Comparison of ENCODE assay signal across 9 cellular contexts in genomic region chr10:35331894-35332640, GRCh38. TPM values are rescaled to one million over a fixed set of nuclear protein-coding genes. Genes with fewer than 3 reads are reported as not detected.
DNase-seq lines count a peak whose midpoint lies in the region; ATAC-seq lines count a peak whose summit lies in the region.
"Had no signal": no experiment of that assay in that cellular context is flagged by ENCODE, and none has a peak within 500 bp of the region (broad histone marks: within the 10 kb centered on the region; RNA-seq: fewer than 3 reads in every experiment).

No MANE protein-coding gene starts in this region.

- H2BK5ac ChIP-seq in trophoblast cell (ENCODE audit: low read depth, low read length, poor library complexity): no peak overlapping the region

- H3K9ac ChIP-seq in trophoblast cell (ENCODE audit: low read length): no peak overlapping the region

- ATAC-seq in esophagus mucosa (peak; percentile 82), T-cell (replicated peaks in 1 of 4) (no peak)

- no peak overlapping the region for H3K4ac ChIP-seq in trophoblast cell (ENCODE audit: low read depth, low read length)

- H3K4me2 ChIP-seq in trophoblast cell (ENCODE audit: low read length): no peak overlapping the region

- no peaks in the 10 kb centered on the region for H3K27me3 Mint-ChIP-seq in T-cell

- H3K23ac ChIP-seq in trophoblast cell (ENCODE audit: low read length): no peak overlapping the region

- no peak overlapping the region for H2BK120ac ChIP-seq in trophoblast cell (ENCODE audit: insufficient read depth, low read length, poor library complexity)

- no peak overlapping the region for H3K27ac Mint-ChIP-seq in T-cell

- peaks cover 3 to 10% of the 10 kb centered on the region in 2 experiments for H3K4me1 ChIP-seq in trophoblast cell (ENCODE audit: control insufficient read depth in 1 of 2, insufficient read depth in 2 of 2, low read length in 2 of 2)

- H3K36me3 ChIP-seq in trophoblast cell (ENCODE audit: control insufficient read depth in 1 of 2, insufficient read depth in 2 of 2, low read length in 2 of 2) (peaks cover 2 to 4% of the 10 kb centered on the region in 2 experiments), H7 (replicated peaks; ENCODE audit: control insufficient read depth, insufficient read depth, low read length) (peaks cover 2% of the 10 kb centered on the region)

- no peak overlapping the region for H2AK5ac ChIP-seq in trophoblast cell (ENCODE audit: low read length)

- no peaks in the 10 kb centered on the region for H3K9me3 Mint-ChIP-seq in T-cell

- peaks cover 13% of the 10 kb centered on the region for H3K36me3 Mint-ChIP-seq in T-cell

- no peak overlapping the region for H3K4me3 Mint-ChIP-seq in T-cell

- no peak overlapping the region for H3K14ac ChIP-seq in trophoblast cell (ENCODE audit: low read length)

- H3K4me1 Mint-ChIP-seq in T-cell: peaks cover 59 to 61% (median 60%) of the 10 kb centered on the region in 3 donors

- peak overlapping the region; percentile 10 for H3K27ac ChIP-seq in trophoblast cell (ENCODE audit: low read depth, low read length)
- H3K27ac ChIP-seq: VCaP had no signal

- H3K79me1 ChIP-seq in trophoblast cell (ENCODE audit: low read length): peaks cover 8% of the 10 kb centered on the region

- CTCF ChIA-PET in T-cell (lab: Charles Lee): interaction anchor here in 1 of 2 donors (1.2 kb wide), 1 partner anchor 136 kb away, joined by 4 read pairs; no protein-coding TSS in a partner anchor

- peaks cover 14% of the 10 kb centered on the region for H3K79me2 ChIP-seq in trophoblast cell (ENCODE audit: control insufficient read depth, insufficient read depth, low read length, poor library complexity)

- no peak overlapping the region for H2AFZ ChIP-seq in trophoblast cell (ENCODE audit: insufficient read depth, low read length, poor library complexity)

- no peak overlapping the region for H4K8ac ChIP-seq in trophoblast cell (ENCODE audit: low read depth, low read length)

- H3K9me3 ChIP-seq in trophoblast cell (ENCODE audit: insufficient read depth, low read depth, low read length): no peaks in the 10 kb centered on the region

- peak; percentile 86 for DNase-seq in EH (ENCODE audit: low read depth)
- DNase-seq in NCI-H226: peak; percentile 80
- peak; percentile 69 to 89 for DNase-seq in trophoblast cell
- DNase-seq in T-cell: no peak
- no peak for DNase-seq in H7
- DNase-seq in activated CD4-positive, alpha-beta T cell treated with anti-CD3 and anti-CD28 coated beads, Interleukin-2, amount 50 U/mL, for 4 hours: no peak
- DNase-seq in activated naive CD4-positive, alpha-beta T cell treated with anti-CD3 and anti-CD28 coated beads, Interleukin-2, amount 50 U/mL, for 16 hours: no peak

- H3K27me3 ChIP-seq in trophoblast cell (ENCODE audit: insufficient read depth, low read length): no peaks in the 10 kb centered on the region
- H3K27me3 ChIP-seq in H7 (ENCODE audit: control insufficient read depth, insufficient read depth, low read length): no peaks in the 10 kb centered on the region; the same call in 1 of the 2 replicates

- H3K4me3 ChIP-seq in trophoblast cell (ENCODE audit: low read depth, low read length) (no peak overlapping the region), H7 (ENCODE audit: insufficient read depth, low read depth, low read length) (no peak overlapping the region)

- POLR2A ChIA-PET in T-cell (lab: Charles Lee): interaction anchor here in 1 of 2 donors (0.6 kb wide), 1 partner anchor 18 kb away, joined by 5 read pairs; no protein-coding TSS in a partner anchor

- no peak overlapping the region for H2BK12ac ChIP-seq in trophoblast cell (ENCODE audit: low read length)

- H3K18ac ChIP-seq in trophoblast cell (ENCODE audit: low read length): no peak overlapping the region

- H4K12ac ChIP-seq in trophoblast cell (ENCODE audit: low read depth, low read length): no peak overlapping the region

- no CpG with 5 or more reads among the region's 6 CpGs for WGBS in trophoblast cell (ENCODE audit: extremely low coverage, insufficient coverage, insufficient read length)

- peak overlapping the region; percentile 20 for H4K91ac ChIP-seq in trophoblast cell (ENCODE audit: low read depth, low read length)

RNA-seq across cellular contexts. Expression of gene CCNY, which starts 4.2 kb away (rescaled TPM):
- total RNA-seq in esophagus mucosa (44.8 TPM), T-cell (10 to 100 TPM; 62.5 to 75.2 (median 62.8) TPM)
- 38.5 and 42.4 TPM in 2 replicates for polyA plus RNA-seq in trophoblast cell (2013)
- 33.7 and 49.7 TPM in 2 replicates for total RNA-seq in H7 (2014; rRNA removed; shearing (Covaris generic))

Comparison
In these comparisons a context has a peak if more than half of its experiments do, and no peak if none do; other contexts are left out.
1. DNase-seq: peak in EH (single experiment), NCI-H226 (single experiment) and trophoblast cell (2 of 2); none in T-cell (0 of 34), H7 (single experiment), activated CD4-positive, alpha-beta T cell treated with anti-CD3 and anti-CD28 coated beads, Interleukin-2, amount 50 U/mL, for 4 hours (0 of 2) and activated naive CD4-positive, alpha-beta T cell treated with anti-CD3 and anti-CD28 coated beads, Interleukin-2, amount 50 U/mL, for 16 hours (single experiment).